ENCODE assay signal across 8 cellular contexts in genomic region chr1:199684686-199685273, GRCh38.
DNase-seq lines count a peak whose midpoint lies in the region; ATAC-seq and TF ChIP-seq lines count a peak whose summit lies in the region.

No MANE protein-coding gene starts in this region.

- H3K36me3 Mint-ChIP-seq in activated CD8-positive, alpha-beta memory T cell treated with anti-CD3 and anti-CD28 coated beads, Interleukin-2, amount 10 ng/mL, durations not matched to agents 7 days and 5 days = no peaks in the 10 kb centered on the region
- H3K36me3 Mint-ChIP-seq in immature natural killer cell = no peaks in the 10 kb centered on the region

- in situ Hi-C loops in astrocyte of the cerebellum (cut with HindIII; ENCODE audit: low sequenced_read_pairs) = no loop called here

- H3K27ac Mint-ChIP-seq in activated CD8-positive, alpha-beta memory T cell treated with anti-CD3 and anti-CD28 coated beads, Interleukin-2, amount 10 ng/mL, durations not matched to agents 7 days and 5 days = no peak overlapping the region
- H3K27ac Mint-ChIP-seq in immature natural killer cell = no peak overlapping the region

- CTCF ChIA-PET in activated CD8-positive, alpha-beta memory T cell treated with anti-CD3 and anti-CD28 coated beads, Interleukin-2, amount 10 ng/mL, durations not matched to agents 7 days and 5 days (lab: Charles Lee) = interaction anchor here (0.7 to 1.3 kb wide), 4 partner anchors 9 to 827 kb away, joined by 3 to 10 read pairs (median 6); no protein-coding TSS in a partner anchor

- peaks cover 30% of the 10 kb centered on the region for H3K27me3 Mint-ChIP-seq in activated CD8-positive, alpha-beta memory T cell treated with anti-CD3 and anti-CD28 coated beads, Interleukin-2, amount 10 ng/mL, durations not matched to agents 7 days and 5 days
- H3K27me3 Mint-ChIP-seq in immature natural killer cell (ENCODE audit: low read depth in 3 of 3) = peaks cover 0 to 7% (median 3%) of the 10 kb centered on the region in 3 donors

- H3K4me3 ChIP-seq in astrocyte of the cerebellum (ENCODE audit: low read depth, low read length) = no peak overlapping the region

- peak; percentile 63 for ATAC-seq in activated CD8-positive, alpha-beta memory T cell treated with anti-CD3 and anti-CD28 coated beads, Interleukin-2, amount 10 ng/mL, durations not matched to agents 7 days and 5 days
- peak; percentile 90 for ATAC-seq in GM21390 (IDR thresholded peaks at IDR 0.05; ENCODE audit: unreplicated experiment)
- ATAC-seq in HG03575 (IDR thresholded peaks at IDR 0.05; ENCODE audit: extremely low read depth, insufficient number of reproducible peaks, low FRiP score, unreplicated experiment) = peak; percentile 68

- H3K4me1 Mint-ChIP-seq in activated CD8-positive, alpha-beta memory T cell treated with anti-CD3 and anti-CD28 coated beads, Interleukin-2, amount 10 ng/mL, durations not matched to agents 7 days and 5 days = no peaks in the 10 kb centered on the region
- H3K4me1 Mint-ChIP-seq in immature natural killer cell = no peaks in the 10 kb centered on the region

- TF ChIP-seq CTCF in astrocyte of the cerebellum (IDR thresholded peaks at IDR 0.05; ENCODE audit: low read depth, low read length, missing control alignments) = peak; percentile 73

- H3K4me3 Mint-ChIP-seq in activated CD8-positive, alpha-beta memory T cell treated with anti-CD3 and anti-CD28 coated beads, Interleukin-2, amount 10 ng/mL, durations not matched to agents 7 days and 5 days = no peak overlapping the region
- H3K4me3 Mint-ChIP-seq in immature natural killer cell = no peak overlapping the region

- no peak for DNase-seq in activated CD8-positive, alpha-beta memory T cell treated with anti-CD3 and anti-CD28 coated beads, Interleukin-2, amount 10 ng/mL, durations not matched to agents 7 days and 5 days
- DNase-seq in activated CD8-positive, alpha-beta memory T cell treated with anti-CD3 and anti-CD28 coated beads for 24 hours = no peak
- DNase-seq in NCI-H524 (lab: John Stamatoyannopoulos, UW) = peak; percentile 42 to 60
- DNase-seq in astrocyte of the cerebellum (ENCODE audit: low read depth) = peak; percentile 73
- peak; percentile 4 to 30 (median 12) for DNase-seq in immature natural killer cell
- peak; percentile 1 for DNase-seq in stimulated activated naive CD4-positive, alpha-beta T cell treated with Interleukin-2 at 50 U/mL for 16 hours (lab: John Stamatoyannopoulos, UW)

- no peaks in the 10 kb centered on the region for H3K9me3 Mint-ChIP-seq in activated CD8-positive, alpha-beta memory T cell treated with anti-CD3 and anti-CD28 coated beads, Interleukin-2, amount 10 ng/mL, durations not matched to agents 7 days and 5 days (ENCODE audit: low read depth)
- H3K9me3 Mint-ChIP-seq in immature natural killer cell = no peaks in the 10 kb centered on the region

Comparison
In these comparisons a context has a peak if more than half of its experiments do, and no peak if none do; other contexts are left out.
1. DNase-seq: peak in NCI-H524 (2 of 2), astrocyte of the cerebellum (single experiment), immature natural killer cell (3 of 3) and stimulated activated naive CD4-positive, alpha-beta T cell treated with Interleukin-2 at 50 U/mL for 16 hours (single experiment); none in activated CD8-positive, alpha-beta memory T cell treated with anti-CD3 and anti-CD28 coated beads, Interleukin-2, amount 10 ng/mL, durations not matched to agents 7 days and 5 days (single experiment) and activated CD8-positive, alpha-beta memory T cell treated with anti-CD3 and anti-CD28 coated beads for 24 hours (single experiment).
2. Peak in every context shown above with its lines, with median percentiles within 50 percentile points of each other: ATAC-seq.